In the genomic region with DNA sequence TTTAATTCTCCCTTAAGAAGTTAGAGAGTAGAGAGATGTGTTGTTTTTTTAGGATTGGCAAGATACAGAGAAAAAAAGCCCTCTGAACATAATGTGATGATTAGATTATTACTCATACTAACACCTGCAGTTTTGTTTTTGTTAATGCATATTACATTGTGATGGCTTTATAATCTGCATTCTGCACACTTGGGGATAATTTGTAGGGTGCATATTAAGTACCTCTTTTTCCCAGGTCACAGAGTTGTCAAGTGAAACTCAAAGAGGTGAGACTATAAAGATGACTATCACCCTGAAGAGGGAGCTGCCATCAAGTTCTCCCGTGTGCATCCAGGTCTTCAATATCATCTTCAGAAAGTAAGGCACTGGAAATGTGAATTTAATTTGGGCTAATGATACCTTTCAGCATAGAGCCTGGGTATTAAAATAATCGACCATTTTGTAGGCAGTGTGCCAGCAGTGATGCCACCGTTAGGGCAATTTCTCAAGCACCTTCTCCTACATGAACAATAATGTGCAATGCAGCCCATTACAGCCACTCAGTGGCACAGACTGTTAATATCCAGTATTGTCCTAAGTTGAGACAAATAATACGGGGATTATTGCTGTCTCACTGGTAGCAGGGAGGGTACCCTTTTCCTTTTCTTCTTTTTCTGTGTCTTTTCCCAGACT, we compare ENCODE assay signal across 20 cellular contexts. TPM values are rescaled to one million over a fixed set of nuclear protein-coding genes. Genes with fewer than 3 reads are reported as not detected.
DNase-seq lines count a peak whose midpoint lies in the region; ATAC-seq, FAIRE-seq and TF ChIP-seq lines count a peak whose summit lies in the region.
"Had no signal": no experiment of that assay in that cellular context is flagged by ENCODE, and none has a peak within 500 bp of the region (broad histone marks: within the 10 kb centered on the region; RNA-seq: fewer than 3 reads in every experiment).

No MANE protein-coding gene starts in this region.

- H3K4me3 Mint-ChIP-seq in T-cell, result no peak overlapping the region
- H3K4me3 Mint-ChIP-seq: activated CD4-positive, alpha-beta memory T cell treated with anti-CD3 and anti-CD28 coated beads for 36 hours; naive thymus-derived CD8-positive, alpha-beta T cell had no signal

- H3K27me3 ChIP-seq in KMS-11 (ENCODE audit: insufficient read depth, low read depth) (no peaks in the 10 kb centered on the region), endothelial cell of umbilical vein (ENCODE audit: control insufficient read depth in 2 of 2, insufficient read depth in 2 of 2, low read length in 2 of 2) (peaks cover 0 to under 1% of the 10 kb centered on the region in 2 experiments)
- H3K27me3 ChIP-seq: brain microvascular endothelial cell, thyroid gland had no signal

- H3K9ac ChIP-seq in KMS-11, result peak overlapping the region; percentile 38; the same call in 1 of the 2 replicates
- no peak overlapping the region for H3K9ac ChIP-seq in endothelial cell of umbilical vein (replicated peaks; ENCODE audit: extremely low read depth, insufficient read depth, low read length)

- TF ChIP-seq CTCF in KMS-11 (conservative IDR thresholded peaks at IDR 0.05; ENCODE audit: low read depth, low read length) (no peak), endothelial cell of umbilical vein (IDR thresholded peaks at IDR 0.05; ENCODE audit: extremely low read depth in 1 of 2, insufficient read depth in 1 of 2, low read depth in 1 of 2, low read length in 2 of 2) (no peak)

- no peaks in the 10 kb centered on the region for H4K20me1 ChIP-seq in KMS-11 (ENCODE audit: insufficient read depth)
- no peaks in the 10 kb centered on the region for H4K20me1 ChIP-seq in endothelial cell of umbilical vein (replicated peaks; ENCODE audit: control insufficient read depth, extremely low read depth, insufficient read depth, low read length)

- BruUV-seq in endothelial cell of umbilical vein (replicated peaks; lab: Mats Ljungman, UMichigan), result no TSS peak

- no peak for FAIRE-seq in endothelial cell of umbilical vein (lab: Jason Lieb, UNC)
- FAIRE-seq: K562 had no signal

- H3K36me3 ChIP-seq in KMS-11 (ENCODE audit: insufficient read depth), result no peaks in the 10 kb centered on the region
- H3K36me3 ChIP-seq in endothelial cell of umbilical vein (ENCODE audit: control insufficient read depth in 2 of 2, extremely low read depth in 1 of 2, insufficient read depth in 2 of 2, low read length in 2 of 2), result no peaks in the 10 kb centered on the region
- H3K36me3 ChIP-seq: brain microvascular endothelial cell, thyroid gland, WERI-Rb-1 had no signal

- dilution Hi-C loops in endothelial cell of umbilical vein (cut with MboI; ENCODE audit: extremely low pct_ligation_motif_present, low sequenced_read_pairs), result no loop called here

- no peaks in the 10 kb centered on the region for H3K36me3 Mint-ChIP-seq in T-cell
- H3K36me3 Mint-ChIP-seq: naive thymus-derived CD8-positive, alpha-beta T cell had no signal

- H2AFZ ChIP-seq in KMS-11 (ENCODE audit: low read depth) (peak overlapping the region; percentile 63), endothelial cell of umbilical vein (ENCODE audit: low read depth, low read length) (no peak overlapping the region)

- no peak for TF ChIP-seq POLR2A in endothelial cell of umbilical vein (IDR thresholded peaks at IDR 0.05; ENCODE audit: low read depth, low read length)

- no peak for ATAC-seq in T-cell (replicated peaks in 1 of 4)
- ATAC-seq in GM21423 (IDR thresholded peaks at IDR 0.05; ENCODE audit: unreplicated experiment), result no peak
- ATAC-seq: HCT116; K562; naive thymus-derived CD8-positive, alpha-beta T cell had no signal

- intact Hi-C loops in endothelial cell of umbilical vein (cut with micrococcal nuclease), result no loop called here

- H3K4me2 ChIP-seq in KMS-11 (peak overlapping the region; percentile 50), endothelial cell of umbilical vein (ENCODE audit: insufficient read depth, low read length) (no peak overlapping the region)

- DNase-seq in NCI-H1092 (lab: John Stamatoyannopoulos, UW) (peak; percentile 9), NCI-H1092 treated with DMSO at 0.1 percent for 48 hours (lab: John Stamatoyannopoulos, UW) (no peak), DMS79 (lab: John Stamatoyannopoulos, UW) (peak; percentile 48), endothelial cell of umbilical vein (ENCODE audit: low read depth, low spot score) (no peak), T-cell (no peak)
- no peak for DNase-seq in stimulated activated CD4-positive, alpha-beta T cell treated with anti-CD3 and anti-CD28 coated beads, Interleukin-12 subunit alpha, Interleukin-12 subunit beta, amount 100 ng/mL, for 4 hours
- DNase-seq: activated CD4-positive, alpha-beta memory T cell treated with anti-CD3 and anti-CD28 coated beads for 36 hours; brain microvascular endothelial cell; dermis blood vessel endothelial cell; hippocampal formation; islet precursor cell; naive thymus-derived CD8-positive, alpha-beta T cell; Right ventricle myocardium superior; thyroid gland; WERI-Rb-1 had no signal

- H3K4me1 ChIP-seq in KMS-11 (ENCODE audit: low read depth, poor library complexity, severe bottlenecking) (peaks cover 28% of the 10 kb centered on the region), endothelial cell of umbilical vein (ENCODE audit: control insufficient read depth, extremely low read depth, insufficient read depth, low read length) (peaks cover 8% of the 10 kb centered on the region)
- H3K4me1 ChIP-seq: thyroid gland had no signal

- no peak overlapping the region for H3K27ac Mint-ChIP-seq in T-cell
- H3K27ac Mint-ChIP-seq: activated CD4-positive, alpha-beta memory T cell treated with anti-CD3 and anti-CD28 coated beads for 36 hours; naive thymus-derived CD8-positive, alpha-beta T cell had no signal

- no peaks in the 10 kb centered on the region for H3K4me1 Mint-ChIP-seq in T-cell

- H3K27ac ChIP-seq in KMS-11 (peak overlapping the region; percentile 81), endothelial cell of umbilical vein (ENCODE audit: insufficient read depth, low read depth, low read length) (no peak overlapping the region)
- H3K27ac ChIP-seq: brain microvascular endothelial cell, thyroid gland had no signal

- POLR2A ChIA-PET in endothelial cell of umbilical vein (lab: Charles Lee), result no interaction called here
- POLR2A ChIA-PET in T-cell (lab: Charles Lee), result interaction anchor here in 1 of 2 donors (0.5 kb wide), 1 partner anchor 708 kb away, joined by 9 read pairs; no protein-coding TSS in a partner anchor

- CTCF ChIA-PET in endothelial cell of umbilical vein (lab: Charles Lee) (no interaction called here), T-cell (lab: Charles Lee) (no interaction called here)

- H3K79me2 ChIP-seq in KMS-11 (ENCODE audit: insufficient read depth, low read depth) (no peaks in the 10 kb centered on the region), endothelial cell of umbilical vein (ENCODE audit: control insufficient read depth, insufficient read depth, low read length) (no peaks in the 10 kb centered on the region)

- H3K9me3 Mint-ChIP-seq in T-cell, result no peaks in the 10 kb centered on the region
- H3K9me3 Mint-ChIP-seq: activated CD4-positive, alpha-beta memory T cell treated with anti-CD3 and anti-CD28 coated beads for 36 hours; naive thymus-derived CD8-positive, alpha-beta T cell had no signal

- H3K27me3 Mint-ChIP-seq in T-cell, result no peaks in the 10 kb centered on the region
- H3K27me3 Mint-ChIP-seq: activated CD4-positive, alpha-beta memory T cell treated with anti-CD3 and anti-CD28 coated beads for 36 hours had no signal

- no peak overlapping the region for H3K4me3 ChIP-seq in KMS-11 (IDR thresholded peaks at IDR 0.05; ENCODE audit: insufficient read depth, low read depth, low read length)
- H3K4me3 ChIP-seq in endothelial cell of umbilical vein (replicated peaks in 1 of 3; ENCODE audit: insufficient read depth in 1 of 3, low read depth in 1 of 3, low read length in 3 of 3), result no peak overlapping the region
- H3K4me3 ChIP-seq: K562, skin epidermis, thyroid gland had no signal

- H3K9me1 ChIP-seq in endothelial cell of umbilical vein (replicated peaks; ENCODE audit: control insufficient read depth, extremely low read depth, insufficient read depth, low read length), result no peaks in the 10 kb centered on the region

- H3K9me3 ChIP-seq in endothelial cell of umbilical vein (replicated peaks; ENCODE audit: control insufficient read depth, insufficient read depth, low read length), result no peaks in the 10 kb centered on the region
- H3K9me3 ChIP-seq: thyroid gland had no signal

TF ChIP-seq in endothelial cell of umbilical vein, 7 proteins besides CTCF, POLR2A, EP300 and RAD21:
- TF ChIP-seq FOS (IDR thresholded peaks at IDR 0.05; ENCODE audit: borderline replicate concordance, insufficient read depth, low read length), result peak; percentile 19
- no peak for TF ChIP-seq MAX (IDR thresholded peaks at IDR 0.05; ENCODE audit: insufficient read depth, insufficient read length)
TF ChIP-seq in endothelial cell of umbilical vein: peak in this region for 1.

RNA-seq across cellular contexts. Expression of gene PIWIL4, which starts 16.2 kb away (rescaled TPM):
- total RNA-seq in endothelial cell of umbilical vein (0.25 and 0.64 TPM in 2 replicates), T-cell (1 to 10 TPM in 4 of 5 donors, under 1 TPM in 1; 0.82 to 2.7 (median 2.0) TPM)
- 0.55 and 0.76 TPM in 2 replicates for polyA plus RNA-seq in endothelial cell of umbilical vein
- 0.32 and 0.86 TPM in 2 replicates for polyA plus RNA-seq in endothelial cell of umbilical vein (2011; cell fraction: cytosol; rRNA removed)
- polyA plus RNA-seq in endothelial cell of umbilical vein (2011; cell fraction: nucleus; rRNA removed), result 2.9 and 3.1 TPM in 2 replicates
- polyA plus RNA-seq in endothelial cell of umbilical vein (2012), result 0.15 and 0.23 TPM in 2 replicates
- 0.45 and 1.9 TPM in 2 replicates for polyA minus RNA-seq in endothelial cell of umbilical vein
- polyA minus RNA-seq in endothelial cell of umbilical vein (2011; cell fraction: cytosol; rRNA and poly(A)+ RNA removed), result not detected
- 0.87 and 2.0 TPM in 2 replicates for polyA minus RNA-seq in endothelial cell of umbilical vein (2011; cell fraction: nucleus; rRNA and poly(A)+ RNA removed)

RNA-seq across cellular contexts. Expression of gene FUT4, which starts 39.6 kb away (rescaled TPM):
- total RNA-seq in endothelial cell of umbilical vein (4.4 and 5.3 TPM in 2 replicates), T-cell (1 to 10 TPM; 3.4 to 7.0 (median 6.4) TPM)
- polyA plus RNA-seq in endothelial cell of umbilical vein, result 2.4 and 2.5 TPM in 2 replicates
- polyA plus RNA-seq in endothelial cell of umbilical vein (2011; cell fraction: cytosol; rRNA removed), result 1.5 and 1.7 TPM in 2 replicates
- 2.0 and 2.5 TPM in 2 replicates for polyA plus RNA-seq in endothelial cell of umbilical vein (2011; cell fraction: nucleus; rRNA removed)
- polyA plus RNA-seq in endothelial cell of umbilical vein (2012), result 2.4 and 2.5 TPM in 2 replicates
- 3.2 and 3.4 TPM in 2 replicates for polyA minus RNA-seq in endothelial cell of umbilical vein
- 0.31 TPM for polyA minus RNA-seq in endothelial cell of umbilical vein (2011; cell fraction: cytosol; rRNA and poly(A)+ RNA removed)
- 4.0 and 5.0 TPM in 2 replicates for polyA minus RNA-seq in endothelial cell of umbilical vein (2011; cell fraction: nucleus; rRNA and poly(A)+ RNA removed)

Comparison
In these comparisons a context has a peak if more than half of its experiments do, and no peak if none do; other contexts are left out.
1. DNase-seq: peak in NCI-H1092 (single experiment) and DMS79 (single experiment); none in NCI-H1092 treated with DMSO at 0.1 percent for 48 hours (single experiment), endothelial cell of umbilical vein (single experiment), stimulated activated CD4-positive, alpha-beta T cell treated with anti-CD3 and anti-CD28 coated beads, Interleukin-12 subunit alpha, Interleukin-12 subunit beta, amount 100 ng/mL, for 4 hours (single experiment) and T-cell (0 of 34).